8 cellular contexts compared by ENCODE assay signal in genomic region chr3:150348500-150348899, GRCh38. TPM values are rescaled to one million over a fixed set of nuclear protein-coding genes. Genes with fewer than 3 reads are reported as not detected.
A peak's percentile ranks its signal among the peaks of the same experiment; 100 is the strongest.
DNase-seq lines count a peak whose midpoint lies in the region; ATAC-seq and TF ChIP-seq lines count a peak whose summit lies in the region.

No MANE protein-coding gene starts in this region.

- peak; percentile 94 for DNase-seq in EL
- DNase-seq in RPMI7951 (ENCODE audit: low read depth): peak; percentile 94
- DNase-seq in fibroblast of lung (ENCODE audit: low read depth in 2 of 2): peak; percentile 86 to 92
- peak; percentile 19 for DNase-seq in pons (ENCODE audit: low spot score)
- DNase-seq in DMS 273 treated with DMSO at 0.1 percent for 48 hours (lab: John Stamatoyannopoulos, UW): no peak
- DNase-seq in activated T-cell treated with anti-CD3 and anti-CD28 coated beads, Interleukin-2, amount 50 U/mL, for 24 hours: no peak

- H3K27me3 ChIP-seq in fibroblast of lung (ENCODE audit: control insufficient read depth, insufficient read depth, low read length): no peaks in the 10 kb centered on the region

- no peaks in the 10 kb centered on the region for H3K36me3 Mint-ChIP-seq in activated T-cell treated with anti-CD3 and anti-CD28 coated beads, Interleukin-2, amount 50 U/mL, for 24 hours (ENCODE audit: low read depth)

- H3K4me3 Mint-ChIP-seq in activated T-cell treated with anti-CD3 and anti-CD28 coated beads, Interleukin-2, amount 50 U/mL, for 24 hours: no peak overlapping the region

- H3K9me3 Mint-ChIP-seq in activated T-cell treated with anti-CD3 and anti-CD28 coated beads, Interleukin-2, amount 50 U/mL, for 24 hours: no peaks in the 10 kb centered on the region

- peaks cover 5% of the 10 kb centered on the region for H3K4me1 Mint-ChIP-seq in activated T-cell treated with anti-CD3 and anti-CD28 coated beads, Interleukin-2, amount 50 U/mL, for 24 hours (ENCODE audit: low read depth)

- TF ChIP-seq CTCF in fibroblast of lung (conservative IDR thresholded peaks at IDR 0.05 in 1 of 2, IDR thresholded peaks at IDR 0.05 in 1 of 2; ENCODE audit: low read depth in 1 of 2, low read length in 2 of 2): no peak

- H3K27me3 Mint-ChIP-seq in activated T-cell treated with anti-CD3 and anti-CD28 coated beads, Interleukin-2, amount 50 U/mL, for 24 hours: peaks cover 35% of the 10 kb centered on the region

- H3K9ac ChIP-seq in fibroblast of lung (ENCODE audit: insufficient read depth, low read length): no peak overlapping the region

- no peak overlapping the region for H3K4me3 ChIP-seq in fibroblast of lung (replicated peaks in 1 of 4; ENCODE audit: control extremely low read depth in 1 of 4, insufficient read depth in 1 of 4, low read depth in 3 of 4, low read length in 4 of 4)

- no peak overlapping the region for H3K27ac Mint-ChIP-seq in activated T-cell treated with anti-CD3 and anti-CD28 coated beads, Interleukin-2, amount 50 U/mL, for 24 hours

- H3K9me3 ChIP-seq in fibroblast of lung (ENCODE audit: control insufficient read depth, insufficient read depth, low read depth, low read length): no peaks in the 10 kb centered on the region

- H3K27ac ChIP-seq in fibroblast of lung (ENCODE audit: insufficient read depth, low read length): no peak overlapping the region

- H2AFZ ChIP-seq in fibroblast of lung (ENCODE audit: low read length): no peak overlapping the region

- H4K20me1 ChIP-seq in fibroblast of lung (ENCODE audit: control insufficient read depth, extremely low read depth, insufficient read depth, low read length): no peaks in the 10 kb centered on the region

- ATAC-seq in GM19397 (IDR thresholded peaks at IDR 0.05; ENCODE audit: unreplicated experiment) (no peak), HG02798 (IDR thresholded peaks at IDR 0.05; ENCODE audit: poor library complexity, unreplicated experiment) (no peak)

- H3K79me2 ChIP-seq in fibroblast of lung (ENCODE audit: control insufficient read depth, insufficient read depth, low read length): no peaks in the 10 kb centered on the region

- H3K4me1 ChIP-seq in fibroblast of lung (ENCODE audit: control insufficient read depth, extremely low read depth, insufficient read depth, low read length): peaks cover 4% of the 10 kb centered on the region

- no peaks in the 10 kb centered on the region for H3K36me3 ChIP-seq in fibroblast of lung (ENCODE audit: control insufficient read depth, insufficient read depth, low read length)

- H3K4me2 ChIP-seq in fibroblast of lung (ENCODE audit: extremely low read depth, insufficient read depth, low read length): peak overlapping the region; percentile 17

RNA-seq across cellular contexts. Expression of gene TSC22D2, which starts 59.6 kb away (rescaled TPM):
- total RNA-seq in RPMI7951 (2014; rRNA removed; shearing (Covaris generic)): 6.2 and 8.9 TPM in 2 replicates
- total RNA-seq in fibroblast of lung: 10.3 and 23.6 TPM in 2 replicates
- polyA plus RNA-seq in fibroblast of lung: 29.3 and 45.5 TPM in 2 replicates
- polyA plus RNA-seq in fibroblast of lung (2012): 30.3 and 41.2 TPM in 2 replicates
- polyA minus RNA-seq in fibroblast of lung (ENCODE audit: low replicate concordance): 11.1 and 13.0 TPM in 2 replicates

Comparison
In these comparisons a context has a peak if more than half of its experiments do, and no peak if none do; other contexts are left out.
1. DNase-seq: peak in EL (single experiment), RPMI7951 (single experiment), fibroblast of lung (2 of 2) and pons (single experiment); none in DMS 273 treated with DMSO at 0.1 percent for 48 hours (single experiment) and activated T-cell treated with anti-CD3 and anti-CD28 coated beads, Interleukin-2, amount 50 U/mL, for 24 hours (single experiment).